In the genomic region with DNA sequence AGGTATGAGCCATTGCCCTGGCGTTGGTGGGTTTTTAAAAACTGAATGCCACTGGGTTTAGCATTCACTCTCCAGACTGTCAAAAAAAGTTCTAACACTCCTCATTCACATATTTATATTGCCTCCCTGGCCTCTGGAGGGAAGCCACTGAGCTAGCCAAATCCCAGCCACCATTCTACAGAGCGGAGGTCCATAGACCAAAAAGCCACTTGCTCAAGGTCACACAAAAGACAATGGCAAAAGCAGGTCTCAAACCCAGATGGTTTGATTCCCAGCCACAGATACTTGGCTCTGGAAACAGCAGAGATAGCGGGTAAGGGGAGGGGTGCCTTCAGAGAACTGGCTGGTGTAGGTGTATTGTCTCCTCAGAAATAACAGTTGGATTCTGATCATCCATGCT, we compare ENCODE assay signal across 31 cellular contexts. TPM values are rescaled to one million over a fixed set of nuclear protein-coding genes. Genes with fewer than 3 reads are reported as not detected.
"Had no signal": no experiment of that assay in that cellular context is flagged by ENCODE, and none has a peak within 500 bp of the region (broad histone marks: within the 10 kb centered on the region; RNA-seq: fewer than 3 reads in every experiment).

No MANE protein-coding gene starts in this region.

- H3K9me3 Mint-ChIP-seq: immature natural killer cell; memory B cell; naive thymus-derived CD8-positive, alpha-beta T cell; nephron; stimulated activated memory B cell treated with anti-CD40 and anti-IgM and Interleukin-4, amounts not matched to agents 10 μg/mL and 1 μg/mL and 100 μg/mL, for 72 hours had no signal

- H3K36me3 ChIP-seq: left ventricle myocardium inferior, neutrophil, ovary, prostate gland, sigmoid colon, thyroid gland, transverse colon, upper lobe of left lung, vagina had no signal

- H3K36me3 Mint-ChIP-seq: immature natural killer cell; naive thymus-derived CD8-positive, alpha-beta T cell; stimulated activated memory B cell treated with anti-CD40 and anti-IgM and Interleukin-4, amounts not matched to agents 10 μg/mL and 1 μg/mL and 100 μg/mL, for 72 hours had no signal

- H3K4me1 Mint-ChIP-seq: nephron had no signal

- H3K4me1 ChIP-seq: prostate gland, testis had no signal

- ATAC-seq: naive thymus-derived CD8-positive, alpha-beta T cell; right cardiac atrium; stimulated activated memory B cell treated with anti-CD40 and anti-IgM and Interleukin-4, amounts not matched to agents 10 μg/mL and 1 μg/mL and 100 μg/mL, for 72 hours had no signal

- H3K27ac Mint-ChIP-seq: immature natural killer cell; memory B cell; naive thymus-derived CD8-positive, alpha-beta T cell; nephron; stimulated activated memory B cell treated with anti-CD40 and anti-IgM and Interleukin-4, amounts not matched to agents 10 μg/mL and 1 μg/mL and 100 μg/mL, for 72 hours had no signal

- H3K4me3 Mint-ChIP-seq: immature natural killer cell; memory B cell; naive thymus-derived CD8-positive, alpha-beta T cell; nephron; neural crest cell; stimulated activated memory B cell treated with anti-CD40 and anti-IgM and Interleukin-4, amounts not matched to agents 10 μg/mL and 1 μg/mL and 100 μg/mL, for 72 hours had no signal

- H3K27ac ChIP-seq: left ventricle myocardium inferior, neutrophil, ovary, prostate gland, sigmoid colon, stomach, testis, thyroid gland, transverse colon, upper lobe of left lung, vagina had no signal

- H3K4me3 ChIP-seq: left ventricle myocardium inferior, ovary, prostate gland, sigmoid colon, stomach, testis, thyroid gland, transverse colon, upper lobe of left lung, vagina had no signal

- H3K27me3 ChIP-seq: ovary, testis had no signal

- DNase-seq: hippocampal formation; immature natural killer cell; kidney; left ventricle myocardium inferior; midbrain; naive thymus-derived CD8-positive, alpha-beta T cell; occipital lobe; ovary; retina; right cardiac atrium; sigmoid colon; small intestine; stimulated activated CD4-positive, alpha-beta T cell treated with anti-CD3 and anti-CD28 coated beads, Interleukin-1b, Interleukin-23, amount 100 ng/mL, for 48 hours; stimulated activated CD4-positive, alpha-beta T cell treated with anti-CD3 and anti-CD28 coated beads, Interleukin-2, amount 100 ng/mL, for 48 hours; stimulated activated CD4-positive, alpha-beta T cell treated with anti-CD3 and anti-CD28 coated beads, Interleukin-4, amount 100 ng/mL, for 4 hours; stimulated activated CD8-positive, alpha-beta memory T cell treated with anti-CD3 and anti-CD28 coated beads, Interleukin-4, amount 100 ng/mL, for 48 hours; stimulated activated naive CD4-positive, alpha-beta T cell treated with Interleukin-2 at 50 U/mL for 16 hours; stomach; testis; thyroid gland; transverse colon; upper lobe of left lung had no signal

- H3K9me3 ChIP-seq: left ventricle myocardium inferior, neutrophil, ovary, prostate gland, stomach, testis, thyroid gland, transverse colon, upper lobe of left lung, vagina had no signal

- FAIRE-seq: islet of Langerhans, kidney, small intestine had no signal

RNA-seq across cellular contexts. Expression of a gene that starts 18.3 kb away (rescaled TPM):
- polyA plus RNA-seq: immature natural killer cell; naive thymus-derived CD8-positive, alpha-beta T cell had no signal

RNA-seq across cellular contexts. Expression of a gene that starts 19.2 kb away (rescaled TPM):
- total RNA-seq: left ventricle myocardium inferior; lower leg skin; naive thymus-derived CD8-positive, alpha-beta T cell; thyroid gland; vagina had no signal
- polyA plus RNA-seq: immature natural killer cell; naive thymus-derived CD8-positive, alpha-beta T cell had no signal
